9 cellular contexts compared by ENCODE assay signal in the genomic region with DNA sequence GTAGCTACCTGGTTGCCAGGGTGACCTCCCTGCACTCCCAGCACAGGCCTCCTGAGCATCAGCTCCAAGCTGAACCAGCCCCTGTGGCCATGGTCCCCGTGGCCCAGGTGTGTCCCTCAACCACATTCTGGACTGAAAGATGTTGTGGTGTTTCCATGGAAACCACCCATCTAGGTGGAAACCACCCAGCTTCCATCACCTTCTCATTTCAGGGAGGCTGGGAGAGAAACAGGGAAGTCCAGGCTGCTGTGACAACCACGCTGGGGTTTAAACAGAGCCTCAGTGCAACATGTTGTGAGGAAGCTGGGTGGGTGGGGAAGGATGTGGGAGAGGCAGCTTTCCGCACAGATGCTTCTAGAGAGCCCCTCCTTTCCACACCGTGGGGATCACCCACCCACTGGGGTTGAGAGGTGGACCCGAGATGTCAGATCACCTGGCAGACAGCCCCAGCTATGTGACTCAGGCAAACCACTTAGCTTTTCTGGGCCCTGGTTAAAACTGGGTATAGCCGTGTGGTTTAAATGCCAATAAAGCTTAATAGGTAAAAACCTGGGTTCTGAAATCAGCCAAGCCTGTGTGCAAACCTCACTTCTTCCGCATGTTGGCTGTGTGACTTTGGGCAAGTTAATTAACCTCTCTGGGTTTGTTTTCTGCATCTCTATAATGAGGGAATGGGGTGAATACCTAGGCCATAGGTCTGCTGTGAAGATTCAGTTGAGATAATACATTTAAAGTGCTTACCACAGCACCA. TPM values are rescaled to one million over a fixed set of nuclear protein-coding genes. Genes with fewer than 3 reads are reported as not detected.
DNase-seq lines count a peak whose midpoint lies in the region; ATAC-seq and TF ChIP-seq lines count a peak whose summit lies in the region.
"Had no signal": no experiment of that assay in that cellular context is flagged by ENCODE, and none has a peak within 500 bp of the region (broad histone marks: within the 10 kb centered on the region; RNA-seq: fewer than 3 reads in every experiment).

No MANE protein-coding gene starts in this region.

- no peaks in the 10 kb centered on the region for H3K27me3 ChIP-seq in ovary

- no peak for TF ChIP-seq EP300 in ovary (IDR thresholded peaks at IDR 0.05)

- TF ChIP-seq CTCF in ovary (IDR thresholded peaks at IDR 0.05): no peak

- peaks cover 13% of the 10 kb centered on the region for H3K4me1 ChIP-seq in ovary (ENCODE audit: insufficient read depth)

- no peaks in the 10 kb centered on the region for H3K9me3 ChIP-seq in ovary

- intact Hi-C loops in ovary (cut with DNase I): loop anchor here in 1 of 4 donors (10.0 kb wide), 1 partner anchor 507 kb away; no protein-coding TSS in a partner anchor

- no peak overlapping the region for H3K27ac ChIP-seq in ovary

- no peaks in the 10 kb centered on the region for H3K36me3 ChIP-seq in ovary

- ATAC-seq in HG03520 (IDR thresholded peaks at IDR 0.05; ENCODE audit: unreplicated experiment): peak; percentile 32

- peak; percentile 32 for DNase-seq in activated CD4-positive, CD25-positive, alpha-beta regulatory T cell treated with anti-CD3 and anti-CD28 coated beads, Interleukin-2, amount 50 U/mL, for 16 hours (ENCODE audit: low read depth, low spot score)
- DNase-seq in activated CD4-positive, CD25-positive, alpha-beta regulatory T cell (lab: John Stamatoyannopoulos, UW): no peak
- DNase-seq in activated T-helper 1 cell treated with anti-CD3 and anti-CD28 coated beads, Interleukin-2, amount 50 U/mL, for 16 hours (ENCODE audit: low read depth in 1 of 2, low spot score in 1 of 2): peak; percentile 40 to 43
- DNase-seq in stimulated activated CD4-positive, alpha-beta T cell treated with anti-CD3 and anti-CD28 coated beads, Interleukin-1b, Interleukin-23, amount 100 ng/mL, for 4 hours (ENCODE audit: low read depth in 2 of 2): peak; percentile 40 to 58
- DNase-seq in ovary (no peak), 8988T (no peak), NCI-H146 treated with DMSO at 0.1 percent for 48 hours (lab: John Stamatoyannopoulos, UW; ENCODE audit: unreplicated experiment) (no peak)
- DNase-seq: left cardiac atrium had no signal

- 70 to 73% (median 72%) methylated on average over 7 of the region's 7 CpGs for WGBS in ovary, 3 donors

- TF ChIP-seq POLR2A in ovary (IDR thresholded peaks at IDR 0.05): no peak

- no peak overlapping the region for H3K4me3 ChIP-seq in ovary

RNA-seq across cellular contexts. Expression of a gene that starts 46.4 kb away (rescaled TPM):
- 10 to 100 TPM in 6 of 7 donors, 1 to 10 TPM in 1; 6.9 to 74.9 (median 39.1) TPM for total RNA-seq in ovary
- 10 to 100 TPM; 15.6 to 28.3 TPM for polyA plus RNA-seq in ovary

Comparison
In these comparisons a context has a peak if more than half of its experiments do, and no peak if none do; other contexts are left out.
1. DNase-seq: peak in activated CD4-positive, CD25-positive, alpha-beta regulatory T cell treated with anti-CD3 and anti-CD28 coated beads, Interleukin-2, amount 50 U/mL, for 16 hours (single experiment), activated T-helper 1 cell treated with anti-CD3 and anti-CD28 coated beads, Interleukin-2, amount 50 U/mL, for 16 hours (2 of 2) and stimulated activated CD4-positive, alpha-beta T cell treated with anti-CD3 and anti-CD28 coated beads, Interleukin-1b, Interleukin-23, amount 100 ng/mL, for 4 hours (2 of 2); none in activated CD4-positive, CD25-positive, alpha-beta regulatory T cell (0 of 4), ovary (0 of 5), 8988T (single experiment) and NCI-H146 treated with DMSO at 0.1 percent for 48 hours (single experiment).